Comparison of ENCODE assay signal across 19 cellular contexts in the genomic region with DNA sequence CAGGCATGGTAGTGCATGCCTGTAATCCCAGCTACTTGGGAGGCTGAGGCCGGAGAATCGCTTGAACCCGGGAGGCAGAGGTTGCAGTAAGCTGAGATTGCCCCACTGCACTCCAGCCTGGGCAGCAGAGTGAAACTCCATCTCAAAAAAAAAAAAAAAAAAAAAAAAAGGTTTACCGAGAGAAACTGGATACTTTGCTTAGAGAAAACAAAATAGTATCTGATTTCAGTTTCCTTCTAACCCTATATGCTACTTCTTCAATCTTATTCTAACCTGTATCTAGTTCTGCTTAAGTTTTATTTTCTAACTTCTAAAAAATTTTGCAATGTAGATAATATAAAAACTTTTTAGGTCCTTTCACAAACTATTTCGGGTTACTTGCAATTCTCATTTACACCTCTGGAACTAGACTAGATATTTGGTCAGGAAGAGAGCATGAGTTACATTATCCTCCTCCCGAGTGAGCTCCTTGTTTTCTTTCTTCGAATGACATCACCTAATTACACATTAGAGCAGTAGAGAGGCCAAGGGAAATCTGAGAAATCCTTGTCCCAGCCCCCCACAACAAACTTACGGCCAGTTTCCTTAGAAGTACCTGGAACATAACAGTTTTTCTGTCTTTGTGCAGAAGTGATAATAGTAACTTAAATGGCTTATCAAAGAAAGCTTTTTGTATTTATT.
DNase-seq lines count a peak whose midpoint lies in the region; ATAC-seq and TF ChIP-seq lines count a peak whose summit lies in the region.
"Had no signal": no experiment of that assay in that cellular context is flagged by ENCODE, and none has a peak within 500 bp of the region (broad histone marks: within the 10 kb centered on the region; RNA-seq: fewer than 3 reads in every experiment).

No MANE protein-coding gene starts in this region.

- H2BK120ac ChIP-seq in mesenchymal stem cell (ENCODE audit: low read depth, low read length) = no peak overlapping the region

- peak overlapping the region; percentile 2 for H3K9ac ChIP-seq in mesenchymal stem cell (ENCODE audit: low read length)

- H3K27me3 ChIP-seq in mesenchymal stem cell (ENCODE audit: control insufficient read depth in 1 of 2, insufficient read depth in 1 of 2, low read length in 2 of 2) = no peaks in the 10 kb centered on the region
- H3K27me3 ChIP-seq: sigmoid colon had no signal

- H3K4me1 ChIP-seq in HEK293 (ENCODE audit: control insufficient read depth, insufficient read depth, low read length) = peaks cover 3% of the 10 kb centered on the region; the same call in 1 of the 2 replicates
- H3K4me1 ChIP-seq in mesenchymal stem cell (ENCODE audit: control insufficient read depth, insufficient read depth, low read depth, low read length) = peaks cover 1% of the 10 kb centered on the region
- H3K4me1 ChIP-seq: sigmoid colon had no signal

- H3K36me3 ChIP-seq in HEK293 (ENCODE audit: control insufficient read depth in 2 of 2, insufficient read depth in 1 of 2, low read length in 2 of 2) = peaks cover 0 to 3% of the 10 kb centered on the region in 2 experiments; a peak in 1 of 3 replicates
- H3K36me3 ChIP-seq in mesenchymal stem cell (ENCODE audit: control insufficient read depth in 1 of 2, insufficient read depth in 2 of 2, low read depth in 1 of 2, low read length in 2 of 2) = peaks cover 3 to 5% of the 10 kb centered on the region in 2 experiments

- no peaks in the 10 kb centered on the region for H3K79me1 ChIP-seq in mesenchymal stem cell (replicated peaks; ENCODE audit: low read length, poor library complexity, severe bottlenecking)

- no peak overlapping the region for H2BK15ac ChIP-seq in mesenchymal stem cell (ENCODE audit: low read depth, poor library complexity, severe bottlenecking)

- no peak overlapping the region for H3K23ac ChIP-seq in mesenchymal stem cell (ENCODE audit: low read length in 2 of 2)

- no peak overlapping the region for H3K14ac ChIP-seq in mesenchymal stem cell (ENCODE audit: low read length in 2 of 2)

- no peak overlapping the region for H3K4ac ChIP-seq in mesenchymal stem cell (ENCODE audit: low read depth in 1 of 2, low read length in 2 of 2)

- TF ChIP-seq CTCF in 22Rv1 (IDR thresholded peaks at IDR 0.05) (no peak), HEK293 (tag by site-specific recombination; IDR thresholded peaks at IDR 0.05) (no peak), choroid plexus epithelial cell (conservative IDR thresholded peaks at IDR 0.05; ENCODE audit: low read depth, low read length) (no peak)

- no peak for ATAC-seq in GM21723 (IDR thresholded peaks at IDR 0.05; ENCODE audit: unreplicated experiment)

- H3K18ac ChIP-seq in mesenchymal stem cell (ENCODE audit: low read depth in 1 of 2, low read length in 2 of 2) = no peak overlapping the region

- H2BK5ac ChIP-seq in mesenchymal stem cell (ENCODE audit: low read depth, low read length, poor library complexity, severe bottlenecking) = no peak overlapping the region

- POLR2A ChIA-PET in HEK293 (lab: Yijun Ruan, JAX) = interaction anchor here (0.7 kb wide), 1 partner anchor 18 kb away, joined by 5 read pairs; no protein-coding TSS in a partner anchor

- H3K4me3 ChIP-seq in HEK293 (ENCODE audit: low read depth, low read length) = no peak overlapping the region
- no peak overlapping the region for H3K4me3 ChIP-seq in choroid plexus epithelial cell (ENCODE audit: low read depth, low read length)
- no peak overlapping the region for H3K4me3 ChIP-seq in mesenchymal stem cell (ENCODE audit: insufficient read depth in 1 of 2, low read depth in 1 of 2, low read length in 2 of 2)
- H3K4me3 ChIP-seq: sigmoid colon had no signal

- no peak overlapping the region for H4K91ac ChIP-seq in mesenchymal stem cell (ENCODE audit: low read length)

- no peak overlapping the region for H4K8ac ChIP-seq in mesenchymal stem cell (ENCODE audit: low read length)

- H3K4me2 ChIP-seq in mesenchymal stem cell (ENCODE audit: low read length, poor library complexity, severe bottlenecking) = no peak overlapping the region

- 84% methylated on average over 4 of the region's 8 CpGs for WGBS in mesenchymal stem cell

- no peak overlapping the region for H2AFZ ChIP-seq in mesenchymal stem cell (ENCODE audit: low read depth, low read length)

- in situ Hi-C loops in KBM-7 (cut with MboI; ENCODE audit: low pct_unique_long_range_greater_than_20kb, low sequenced_read_pairs) = no loop called here

- H2BK12ac ChIP-seq in mesenchymal stem cell (ENCODE audit: low read length in 2 of 2) = no peak overlapping the region

- H3K27ac ChIP-seq in 22Rv1 (peak overlapping the region; percentile 1; the same call in 1 of the 2 replicates), HEK293 (ENCODE audit: extremely low read depth, low read depth, low read length) (no peak overlapping the region), mesenchymal stem cell (ENCODE audit: low read length, poor library complexity, severe bottlenecking) (no peak overlapping the region)
- H3K27ac ChIP-seq: sigmoid colon had no signal

- H3K9me3 ChIP-seq in HEK293 (ENCODE audit: control insufficient read depth, insufficient read depth, low read depth, low read length) = no peaks in the 10 kb centered on the region
- no peaks in the 10 kb centered on the region for H3K9me3 ChIP-seq in mesenchymal stem cell (ENCODE audit: control insufficient read depth, low read length)
- H3K9me3 ChIP-seq: sigmoid colon had no signal

- CTCF ChIA-PET in HEK293 (lab: Yijun Ruan, JAX) = no interaction called here

- DNase-seq in choroid plexus epithelial cell (ENCODE audit: low read depth) (peak; percentile 64), mesenchymal stem cell (no peak), T-helper 9 cell (no peak), KBM-7 (no peak), NCI-H524 treated with DMSO at 0.1 percent for 48 hours (lab: John Stamatoyannopoulos, UW) (no peak)
- DNase-seq: activated B cell treated with CpG ODN at 0.5 μM for 24 hours; cerebellar nuclear complex; glutamatergic neuron; H9; immature natural killer cell; NCI-H187 treated with DMSO at 0.1 percent for 48 hours; NCI-H82; sigmoid colon; stimulated activated CD4-positive, alpha-beta T cell treated with anti-CD3 and anti-CD28 coated beads, Interleukin-2, amount 100 ng/mL, for 48 hours; substantia nigra; SW 1271 had no signal

- H2AK5ac ChIP-seq in mesenchymal stem cell (ENCODE audit: low read length, severe bottlenecking) = no peak overlapping the region

TF ChIP-seq in HEK293, 187 proteins besides CTCF, POLR2A, EP300 and RAD21 (continues in another document):
- TF ChIP-seq ZNF660 (tag by site-specific recombination; IDR thresholded peaks at IDR 0.05) (0 out of 2 replicates have a peak, but pooled peaks have one; percentile 36), ZNF843 (tag by site-specific recombination; IDR thresholded peaks at IDR 0.05) (0 out of 2 replicates have a peak, but pooled peaks have one; percentile 29), ZNF654 (tag by site-specific recombination; IDR thresholded peaks at IDR 0.05; ENCODE audit: low read depth) (no peak), PRDM6 (tag by site-specific recombination; IDR thresholded peaks at IDR 0.05) (0 out of 2 replicates have a peak, but pooled peaks have one; percentile 52), PRDM1 (tag by site-specific recombination; IDR thresholded peaks at IDR 0.05) (peak; percentile 28; the same call in 1 of the 2 replicates), ZNF560 (tag by site-specific recombination; IDR thresholded peaks at IDR 0.05; ENCODE audit: borderline replicate concordance) (no peak), IKZF3 (tag by site-specific recombination; IDR thresholded peaks at IDR 0.05) (peak; percentile 58; the same call in 1 of the 2 replicates), ZNF664 (tag by site-specific recombination; IDR thresholded peaks at IDR 0.05) (0 out of 2 replicates have a peak, but pooled peaks have one; percentile 7), ZSCAN30 (tag by site-specific recombination; IDR thresholded peaks at IDR 0.05) (no peak), YY2 (tag by site-specific recombination; IDR thresholded peaks at IDR 0.05) (no peak), TRIM28 (IDR thresholded peaks at IDR 0.05; ENCODE audit: borderline replicate concordance, low read length) (peak; percentile 16; the same call in 1 of the 2 replicates), SP7 (tag by site-specific recombination; IDR thresholded peaks at IDR 0.05) (peak; percentile 77), ZNF23 (tag by site-specific recombination; IDR thresholded peaks at IDR 0.05; ENCODE audit: borderline replicate concordance) (no peak), ZNF223 (tag by site-specific recombination; IDR thresholded peaks at IDR 0.05) (no peak), KLF7 (tag by site-specific recombination; IDR thresholded peaks at IDR 0.05; ENCODE audit: borderline replicate concordance) (no peak), ZNF571 (tag by site-specific recombination; IDR thresholded peaks at IDR 0.05) (no peak), ZIC2 (tag by site-specific recombination; IDR thresholded peaks at IDR 0.05) (no peak), ZFP3 (tag by site-specific recombination; IDR thresholded peaks at IDR 0.05; ENCODE audit: low read depth) (no peak)
